9 cellular contexts compared by ENCODE assay signal in the genomic region with DNA sequence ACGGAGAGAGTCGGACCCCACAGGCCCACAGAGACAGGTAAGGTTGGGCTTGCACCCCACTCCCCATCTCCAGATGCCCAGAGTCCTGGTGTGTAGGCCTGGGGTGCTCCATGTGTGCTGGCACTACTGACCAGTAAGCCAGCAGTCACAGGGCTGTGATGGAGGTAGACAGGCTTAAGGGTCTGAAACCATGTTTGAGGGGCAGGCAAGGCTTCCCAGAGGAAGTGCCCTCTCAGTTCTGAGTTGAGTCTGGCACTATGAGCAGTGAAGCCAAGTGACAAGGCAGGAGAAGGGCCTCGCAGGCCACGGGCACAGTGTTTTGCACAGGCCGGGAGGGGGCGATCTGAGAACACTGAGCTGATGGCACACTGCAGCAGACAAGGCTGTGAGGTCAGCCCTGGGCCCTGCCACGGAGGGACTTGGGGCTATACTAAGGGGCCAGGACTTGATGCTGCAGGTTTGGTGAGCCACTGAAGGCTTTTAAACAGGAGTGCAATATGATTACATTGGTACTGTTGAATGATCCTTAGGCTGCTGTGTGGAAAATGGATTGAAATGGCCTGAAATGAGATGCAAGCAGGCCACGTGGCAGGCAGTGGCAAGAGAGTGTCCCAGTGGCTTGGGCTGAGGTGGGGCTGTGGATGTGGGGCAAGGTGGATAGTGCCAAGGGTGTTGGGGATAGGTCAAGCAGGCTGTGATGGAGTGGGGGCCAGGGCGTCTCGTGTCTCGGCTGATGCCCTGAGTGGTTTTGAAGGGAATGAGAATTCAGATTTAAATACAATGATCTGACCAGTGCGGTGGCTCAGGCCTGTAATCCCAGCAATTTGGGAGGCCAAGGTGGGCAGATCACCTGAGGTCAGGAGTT. TPM values are rescaled to one million over a fixed set of nuclear protein-coding genes. Genes with fewer than 3 reads are reported as not detected.
A peak's percentile ranks its signal among the peaks of the same experiment; 100 is the strongest.
DNase-seq lines count a peak whose midpoint lies in the region; ATAC-seq, FAIRE-seq and TF ChIP-seq lines count a peak whose summit lies in the region.
"Had no signal": no experiment of that assay in that cellular context is flagged by ENCODE, and none has a peak within 500 bp of the region (broad histone marks: within the 10 kb centered on the region; RNA-seq: fewer than 3 reads in every experiment).

No MANE protein-coding gene starts in this region.

- H3K27me3 ChIP-seq in testis = no peaks in the 10 kb centered on the region

- no peak overlapping the region for H3K27ac ChIP-seq in testis

- H3K27me3 Mint-ChIP-seq in activated T-helper 1 cell treated with anti-CD3 and anti-CD28 coated beads, Interleukin-12 subunit alpha, Interleukin-12 subunit beta, Interleukin-2, Interleukin-4 antibody, amounts not matched to agents 30 ng/mL and 10 ng/mL and 1 ng/mL, durations not matched to agents 14 hours and 24 hours and 36 hours (ENCODE audit: insufficient read depth) = peaks cover 23% of the 10 kb centered on the region

- TF ChIP-seq CTCF in fibroblast of the aortic adventitia (IDR thresholded peaks at IDR 0.05; ENCODE audit: insufficient read depth, low read length) (peak; percentile 81), testis (IDR thresholded peaks at IDR 0.05) (peak; percentile 45 to 65 (median 64))

- TF ChIP-seq POLR2A in testis (IDR thresholded peaks at IDR 0.05) = no peak

- no peak for FAIRE-seq in RCC 7860 (lab: Jason Lieb, UNC)

- intact Hi-C loops in activated T-helper 1 cell treated with anti-CD3 and anti-CD28 coated beads, Interleukin-12 subunit alpha, Interleukin-12 subunit beta, Interleukin-2, Interleukin-4 antibody, amounts not matched to agents 30 ng/mL and 10 ng/mL and 1 ng/mL, durations not matched to agents 14 hours and 24 hours and 36 hours (cut with micrococcal nuclease) = loop anchor here (1.0 kb wide), 3 partner anchors 71 to 243 kb away; no protein-coding TSS in a partner anchor
- intact Hi-C loops in testis (cut with DNase I; ENCODE audit: low total_unique reads) = no loop called here

- peaks cover 16% of the 10 kb centered on the region for H3K4me1 ChIP-seq in testis

- DNase-seq in NCI-H510A treated with DMSO at 0.1 percent for 48 hours (lab: John Stamatoyannopoulos, UW) (peak; percentile 7), NCI-H510A (lab: John Stamatoyannopoulos, UW) (no peak), RCC 7860 (ENCODE audit: low spot score) (peak; percentile 45), fibroblast of the aortic adventitia (ENCODE audit: low read depth) (peak; percentile 66), nucleus accumbens (lab: John Stamatoyannopoulos, UW) (peak in 32 of 56 donors; percentile 9 to 69 (median 22)), testis (peak; percentile 85)
- DNase-seq in activated T-helper 1 cell treated with anti-CD3 and anti-CD28 coated beads, Interleukin-12 subunit alpha, Interleukin-12 subunit beta, Interleukin-2, Interleukin-4 antibody, amounts not matched to agents 30 ng/mL and 10 ng/mL and 1 ng/mL, durations not matched to agents 14 hours and 24 hours and 36 hours (ENCODE audit: low spot score) = peak; percentile 67

- H3K4me3 ChIP-seq in fibroblast of the aortic adventitia (ENCODE audit: low read depth, low read length) = no peak overlapping the region
- no peak overlapping the region for H3K4me3 ChIP-seq in testis

- no peaks in the 10 kb centered on the region for H3K9me3 ChIP-seq in testis

- H3K4me3 Mint-ChIP-seq in activated T-helper 1 cell treated with anti-CD3 and anti-CD28 coated beads, Interleukin-12 subunit alpha, Interleukin-12 subunit beta, Interleukin-2, Interleukin-4 antibody, amounts not matched to agents 30 ng/mL and 10 ng/mL and 1 ng/mL, durations not matched to agents 14 hours and 24 hours and 36 hours = no peak overlapping the region

- no peaks in the 10 kb centered on the region for H3K9me3 Mint-ChIP-seq in activated T-helper 1 cell treated with anti-CD3 and anti-CD28 coated beads, Interleukin-12 subunit alpha, Interleukin-12 subunit beta, Interleukin-2, Interleukin-4 antibody, amounts not matched to agents 30 ng/mL and 10 ng/mL and 1 ng/mL, durations not matched to agents 14 hours and 24 hours and 36 hours

- no peaks in the 10 kb centered on the region for H3K36me3 Mint-ChIP-seq in activated T-helper 1 cell treated with anti-CD3 and anti-CD28 coated beads, Interleukin-12 subunit alpha, Interleukin-12 subunit beta, Interleukin-2, Interleukin-4 antibody, amounts not matched to agents 30 ng/mL and 10 ng/mL and 1 ng/mL, durations not matched to agents 14 hours and 24 hours and 36 hours (ENCODE audit: low read depth)

- WGBS in testis, 2 donors = 74 to 80% methylated on average over 10 to 12 of the region's 12 CpGs

- ATAC-seq in HG03378 (IDR thresholded peaks at IDR 0.05; ENCODE audit: unreplicated experiment) = peak; percentile 51

- H3K36me3 ChIP-seq in testis (ENCODE audit: low read depth, missing control alignments) = no peaks in the 10 kb centered on the region

- no peak overlapping the region for H3K27ac Mint-ChIP-seq in activated T-helper 1 cell treated with anti-CD3 and anti-CD28 coated beads, Interleukin-12 subunit alpha, Interleukin-12 subunit beta, Interleukin-2, Interleukin-4 antibody, amounts not matched to agents 30 ng/mL and 10 ng/mL and 1 ng/mL, durations not matched to agents 14 hours and 24 hours and 36 hours

- peaks cover 5% of the 10 kb centered on the region for H3K4me1 Mint-ChIP-seq in activated T-helper 1 cell treated with anti-CD3 and anti-CD28 coated beads, Interleukin-12 subunit alpha, Interleukin-12 subunit beta, Interleukin-2, Interleukin-4 antibody, amounts not matched to agents 30 ng/mL and 10 ng/mL and 1 ng/mL, durations not matched to agents 14 hours and 24 hours and 36 hours (ENCODE audit: low read depth)

RNA-seq across cellular contexts. Expression of gene TTBK1, which starts 20.3 kb away (rescaled TPM):
- 1.7 and 2.0 TPM in 2 replicates for total RNA-seq in activated T-helper 1 cell treated with anti-CD3 and anti-CD28 coated beads, Interleukin-12 subunit alpha, Interleukin-12 subunit beta, Interleukin-2, Interleukin-4 antibody, amounts not matched to agents 30 ng/mL and 10 ng/mL and 1 ng/mL, durations not matched to agents 14 hours and 24 hours and 36 hours
- total RNA-seq in fibroblast of the aortic adventitia (ENCODE audit: low replicate concordance) (not detected in 2 replicates), testis (1 to 10 TPM; 2.2 to 2.6 TPM)
- 2.3 TPM for polyA plus RNA-seq in testis (ENCODE audit: insufficient read depth, low read depth, low replicate concordance)
- total RNA-seq: skeletal muscle tissue had no signal

RNA-seq across cellular contexts. Expression of gene DNPH1, which starts 34.3 kb away (rescaled TPM):
- 65.8 and 71.6 TPM in 2 replicates for total RNA-seq in activated T-helper 1 cell treated with anti-CD3 and anti-CD28 coated beads, Interleukin-12 subunit alpha, Interleukin-12 subunit beta, Interleukin-2, Interleukin-4 antibody, amounts not matched to agents 30 ng/mL and 10 ng/mL and 1 ng/mL, durations not matched to agents 14 hours and 24 hours and 36 hours
- total RNA-seq in fibroblast of the aortic adventitia (ENCODE audit: low replicate concordance) (46.2 and 65.2 TPM in 2 replicates), testis (10 to 100 TPM; 21.8 TPM)
- 19.3 TPM for polyA plus RNA-seq in testis (ENCODE audit: insufficient read depth, low read depth, low replicate concordance)

RNA-seq across cellular contexts. Expression of gene SLC22A7, which starts 34.5 kb away (rescaled TPM):
- not detected in 2 replicates for total RNA-seq in activated T-helper 1 cell treated with anti-CD3 and anti-CD28 coated beads, Interleukin-12 subunit alpha, Interleukin-12 subunit beta, Interleukin-2, Interleukin-4 antibody, amounts not matched to agents 30 ng/mL and 10 ng/mL and 1 ng/mL, durations not matched to agents 14 hours and 24 hours and 36 hours
- not detected in 2 replicates for total RNA-seq in fibroblast of the aortic adventitia (ENCODE audit: low replicate concordance)
- total RNA-seq in testis = not detected
- polyA plus RNA-seq in testis (ENCODE audit: insufficient read depth, low read depth, low replicate concordance) = not detected
- total RNA-seq: skeletal muscle tissue had no signal

RNA-seq across cellular contexts. Expression of gene CRIP3, which starts 45.1 kb away (rescaled TPM):
- total RNA-seq in activated T-helper 1 cell treated with anti-CD3 and anti-CD28 coated beads, Interleukin-12 subunit alpha, Interleukin-12 subunit beta, Interleukin-2, Interleukin-4 antibody, amounts not matched to agents 30 ng/mL and 10 ng/mL and 1 ng/mL, durations not matched to agents 14 hours and 24 hours and 36 hours = not detected in 2 replicates
- total RNA-seq in fibroblast of the aortic adventitia (ENCODE audit: low replicate concordance) = not detected in 2 replicates
- 10 to 100 TPM; 13.4 to 33.4 TPM for total RNA-seq in testis
- polyA plus RNA-seq in testis (ENCODE audit: insufficient read depth, low read depth, low replicate concordance) = 34.3 TPM
